24 cellular contexts compared by ENCODE assay signal in genomic region chr17:56934280-56934679, GRCh38. TPM values are rescaled to one million over a fixed set of nuclear protein-coding genes. Genes with fewer than 3 reads are reported as not detected.
DNase-seq lines count a peak whose midpoint lies in the region; ATAC-seq and TF ChIP-seq lines count a peak whose summit lies in the region.
"Had no signal": no experiment of that assay in that cellular context is flagged by ENCODE, and none has a peak within 500 bp of the region (broad histone marks: within the 10 kb centered on the region; RNA-seq: fewer than 3 reads in every experiment).

No MANE protein-coding gene starts in this region.

- ATAC-seq in effector memory CD8-positive, alpha-beta T cell (replicated peaks), result peak; percentile 91
- ATAC-seq in natural killer cell treated with Interleukin-12 subunit alpha and Interleukin-12 subunit beta and Interleukin-15 and Interleukin-18, amount 100 ng/mL, for 72 hours, result peak; percentile 96
- ATAC-seq: A549, GM12878, heart right ventricle, K562, left colon, T-cell had no signal

- TF ChIP-seq CTCF in BE2C (IDR thresholded peaks at IDR 0.05; ENCODE audit: low read depth, low read length), result no peak

- H3K4me3 ChIP-seq in BE2C (ENCODE audit: low read depth, low read length), result no peak overlapping the region
- H3K4me3 ChIP-seq: A549, GM12878, heart right ventricle, K562, SJCRH30 had no signal

- peaks cover 26% of the 10 kb centered on the region for H3K4me1 Mint-ChIP-seq in activated CD4-positive, alpha-beta T cell treated with anti-CD3 and anti-CD28 coated beads, Interleukin-2, amount 10 ng/mL, durations not matched to agents 7 days and 5 days
- peaks cover 21% of the 10 kb centered on the region for H3K4me1 Mint-ChIP-seq in activated CD4-positive, alpha-beta T cell treated with anti-CD3 and anti-CD28 coated beads, Interleukin-2, amount 10 ng/mL, durations not matched to agents 24 days and 14 days
- no peaks in the 10 kb centered on the region for H3K4me1 Mint-ChIP-seq in effector memory CD8-positive, alpha-beta T cell (ENCODE audit: low read depth in 2 of 2)
- peaks cover 18 to 23% of the 10 kb centered on the region in 2 donors for H3K4me1 Mint-ChIP-seq in natural killer cell treated with Interleukin-12 subunit alpha and Interleukin-12 subunit beta and Interleukin-15 and Interleukin-18, amount 100 ng/mL, for 72 hours (ENCODE audit: low read depth in 2 of 2)

- POLR2A ChIA-PET in activated CD4-positive, alpha-beta T cell treated with anti-CD3 and anti-CD28 coated beads, Interleukin-2, amount 10 ng/mL, durations not matched to agents 7 days and 5 days (lab: Charles Lee), result no interaction called here

- H3K4me3 Mint-ChIP-seq in activated CD4-positive, alpha-beta T cell treated with anti-CD3 and anti-CD28 coated beads, Interleukin-2, amount 10 ng/mL, durations not matched to agents 7 days and 5 days, result no peak overlapping the region
- no peak overlapping the region for H3K4me3 Mint-ChIP-seq in activated CD4-positive, alpha-beta T cell treated with anti-CD3 and anti-CD28 coated beads, Interleukin-2, amount 10 ng/mL, durations not matched to agents 24 days and 14 days
- H3K4me3 Mint-ChIP-seq in effector memory CD8-positive, alpha-beta T cell, result no peak overlapping the region
- peak overlapping the region; percentile 37 for H3K4me3 Mint-ChIP-seq in natural killer cell treated with Interleukin-12 subunit alpha and Interleukin-12 subunit beta and Interleukin-15 and Interleukin-18, amount 100 ng/mL, for 72 hours
- H3K4me3 Mint-ChIP-seq: dendritic cell treated with granulocyte-macrophage colony-stimulating factor and Interleukin-4, amounts not matched to agents 40 ng/mL and 50 ng/mL, for 4 days; T-cell had no signal

- no peak overlapping the region for H3K27ac Mint-ChIP-seq in activated CD4-positive, alpha-beta T cell treated with anti-CD3 and anti-CD28 coated beads, Interleukin-2, amount 10 ng/mL, durations not matched to agents 7 days and 5 days
- no peak overlapping the region for H3K27ac Mint-ChIP-seq in activated CD4-positive, alpha-beta T cell treated with anti-CD3 and anti-CD28 coated beads, Interleukin-2, amount 10 ng/mL, durations not matched to agents 24 days and 14 days
- no peak overlapping the region for H3K27ac Mint-ChIP-seq in effector memory CD8-positive, alpha-beta T cell
- H3K27ac Mint-ChIP-seq in natural killer cell treated with Interleukin-12 subunit alpha and Interleukin-12 subunit beta and Interleukin-15 and Interleukin-18, amount 100 ng/mL, for 72 hours, result peak overlapping the region; percentile 73 to 86
- H3K27ac Mint-ChIP-seq: dendritic cell treated with granulocyte-macrophage colony-stimulating factor and Interleukin-4, amounts not matched to agents 40 ng/mL and 50 ng/mL, for 4 days; T-cell had no signal

- peaks cover 50% of the 10 kb centered on the region for H3K36me3 Mint-ChIP-seq in activated CD4-positive, alpha-beta T cell treated with anti-CD3 and anti-CD28 coated beads, Interleukin-2, amount 10 ng/mL, durations not matched to agents 7 days and 5 days (ENCODE audit: low read depth)
- H3K36me3 Mint-ChIP-seq in activated CD4-positive, alpha-beta T cell treated with anti-CD3 and anti-CD28 coated beads, Interleukin-2, amount 10 ng/mL, durations not matched to agents 24 days and 14 days (ENCODE audit: low read depth), result peaks cover 43% of the 10 kb centered on the region
- peaks cover 29% of the 10 kb centered on the region for H3K36me3 Mint-ChIP-seq in effector memory CD8-positive, alpha-beta T cell (ENCODE audit: insufficient read depth)
- H3K36me3 Mint-ChIP-seq in natural killer cell treated with Interleukin-12 subunit alpha and Interleukin-12 subunit beta and Interleukin-15 and Interleukin-18, amount 100 ng/mL, for 72 hours, result peaks cover 18% of the 10 kb centered on the region

- H3K9me3 ChIP-seq in BE2C, result no peaks in the 10 kb centered on the region

- H3K4me1 ChIP-seq in BE2C, result no peaks in the 10 kb centered on the region
- H3K4me1 ChIP-seq: A549 had no signal

- CTCF ChIA-PET in activated CD4-positive, alpha-beta T cell treated with anti-CD3 and anti-CD28 coated beads, Interleukin-2, amount 10 ng/mL, durations not matched to agents 7 days and 5 days (lab: Charles Lee), result no interaction called here

- peak; percentile 7 for DNase-seq in activated CD4-positive, alpha-beta T cell treated with anti-CD3 and anti-CD28 coated beads, Interleukin-2, amount 10 ng/mL, durations not matched to agents 7 days and 5 days
- no peak for DNase-seq in activated CD4-positive, alpha-beta T cell treated with anti-CD3 and anti-CD28 coated beads, Interleukin-2, amount 10 ng/mL, durations not matched to agents 24 days and 14 days
- peak; percentile 44 for DNase-seq in MV-4-11 (lab: John Stamatoyannopoulos, UW)
- DNase-seq in effector memory CD8-positive, alpha-beta T cell, result no peak
- DNase-seq in natural killer cell treated with Interleukin-12 subunit alpha and Interleukin-12 subunit beta and Interleukin-15 and Interleukin-18, amount 100 ng/mL, for 72 hours (ENCODE audit: low spot score), result no peak
- no peak for DNase-seq in BE2C
- no peak for DNase-seq in DMS79 treated with DMSO at 0.1 percent for 48 hours (lab: John Stamatoyannopoulos, UW)
- DNase-seq in stimulated activated naive CD4-positive, alpha-beta T cell treated with Interleukin-2 at 50 U/mL for 16 hours (lab: John Stamatoyannopoulos, UW), result no peak
- DNase-seq: activated naive CD4-positive, alpha-beta T cell; anterior cingulate cortex; DMS79; heart right ventricle; left colon; mesendoderm; NCI-H1694; NCI-H510A treated with DMSO at 0.1 percent for 48 hours; occipital lobe; substantia nigra; T-cell had no signal

- no peaks in the 10 kb centered on the region for H3K27me3 Mint-ChIP-seq in activated CD4-positive, alpha-beta T cell treated with anti-CD3 and anti-CD28 coated beads, Interleukin-2, amount 10 ng/mL, durations not matched to agents 7 days and 5 days
- H3K27me3 Mint-ChIP-seq in activated CD4-positive, alpha-beta T cell treated with anti-CD3 and anti-CD28 coated beads, Interleukin-2, amount 10 ng/mL, durations not matched to agents 24 days and 14 days, result no peaks in the 10 kb centered on the region
- H3K27me3 Mint-ChIP-seq in effector memory CD8-positive, alpha-beta T cell, result no peaks in the 10 kb centered on the region
- H3K27me3 Mint-ChIP-seq in natural killer cell treated with Interleukin-12 subunit alpha and Interleukin-12 subunit beta and Interleukin-15 and Interleukin-18, amount 100 ng/mL, for 72 hours, result no peaks in the 10 kb centered on the region
- H3K27me3 Mint-ChIP-seq: dendritic cell treated with granulocyte-macrophage colony-stimulating factor and Interleukin-4, amounts not matched to agents 40 ng/mL and 50 ng/mL, for 4 days; T-cell had no signal

- H3K9me3 Mint-ChIP-seq in activated CD4-positive, alpha-beta T cell treated with anti-CD3 and anti-CD28 coated beads, Interleukin-2, amount 10 ng/mL, durations not matched to agents 7 days and 5 days, result peaks cover 17% of the 10 kb centered on the region
- peaks cover 4% of the 10 kb centered on the region for H3K9me3 Mint-ChIP-seq in activated CD4-positive, alpha-beta T cell treated with anti-CD3 and anti-CD28 coated beads, Interleukin-2, amount 10 ng/mL, durations not matched to agents 24 days and 14 days
- no peaks in the 10 kb centered on the region for H3K9me3 Mint-ChIP-seq in effector memory CD8-positive, alpha-beta T cell
- no peaks in the 10 kb centered on the region for H3K9me3 Mint-ChIP-seq in natural killer cell treated with Interleukin-12 subunit alpha and Interleukin-12 subunit beta and Interleukin-15 and Interleukin-18, amount 100 ng/mL, for 72 hours
- H3K9me3 Mint-ChIP-seq: dendritic cell treated with granulocyte-macrophage colony-stimulating factor and Interleukin-4, amounts not matched to agents 40 ng/mL and 50 ng/mL, for 4 days had no signal

- H3K27me3 ChIP-seq in BE2C, result no peaks in the 10 kb centered on the region
- H3K27me3 ChIP-seq: heart right ventricle, SJCRH30 had no signal

- intact Hi-C loops in activated CD4-positive, alpha-beta T cell treated with anti-CD3 and anti-CD28 coated beads, Interleukin-2, amount 10 ng/mL, durations not matched to agents 24 days and 14 days (cut with micrococcal nuclease), result no loop called here

- peaks cover 15% of the 10 kb centered on the region for H3K36me3 ChIP-seq in BE2C

RNA-seq across cellular contexts. Expression of gene TRIM25, which starts 20.4 kb away (rescaled TPM):
- 100 to 1,000 TPM; 168 to 193 TPM for total RNA-seq in activated CD4-positive, alpha-beta T cell treated with anti-CD3 and anti-CD28 coated beads, Interleukin-2, amount 10 ng/mL, durations not matched to agents 7 days and 5 days
- total RNA-seq in activated CD4-positive, alpha-beta T cell treated with anti-CD3 and anti-CD28 coated beads, Interleukin-2, amount 10 ng/mL, durations not matched to agents 24 days and 14 days, result 88.8 and 99.8 TPM in 2 replicates
- total RNA-seq in natural killer cell treated with Interleukin-12 subunit alpha and Interleukin-12 subunit beta and Interleukin-15 and Interleukin-18, amount 100 ng/mL, for 72 hours, result 100 to 1,000 TPM in 1 of 2 donors, 10 to 100 TPM in 1; 45.9 to 104 TPM
- 9.6 TPM for polyA plus RNA-seq in BE2C (2012; ENCODE audit: insufficient read depth, insufficient read length, low read depth)

RNA-seq across cellular contexts. Expression of gene COIL, which starts 26.6 kb away (rescaled TPM):
- total RNA-seq in activated CD4-positive, alpha-beta T cell treated with anti-CD3 and anti-CD28 coated beads, Interleukin-2, amount 10 ng/mL, durations not matched to agents 7 days and 5 days, result 10 to 100 TPM; 16.9 to 19.8 TPM
- total RNA-seq in activated CD4-positive, alpha-beta T cell treated with anti-CD3 and anti-CD28 coated beads, Interleukin-2, amount 10 ng/mL, durations not matched to agents 24 days and 14 days, result 23.1 and 23.3 TPM in 2 replicates
- total RNA-seq in natural killer cell treated with Interleukin-12 subunit alpha and Interleukin-12 subunit beta and Interleukin-15 and Interleukin-18, amount 100 ng/mL, for 72 hours, result 10 to 100 TPM; 18.5 to 18.9 TPM
- 32.4 TPM for polyA plus RNA-seq in BE2C (2012; ENCODE audit: insufficient read depth, insufficient read length, low read depth)

RNA-seq across cellular contexts. Expression of gene SCPEP1, which starts 43.7 kb away (rescaled TPM):
- 10 to 100 TPM in 1 of 2 experiments, 1 to 10 TPM in 1; 9.6 to 11.5 TPM for total RNA-seq in activated CD4-positive, alpha-beta T cell treated with anti-CD3 and anti-CD28 coated beads, Interleukin-2, amount 10 ng/mL, durations not matched to agents 7 days and 5 days
- 7.2 and 8.3 TPM in 2 replicates for total RNA-seq in activated CD4-positive, alpha-beta T cell treated with anti-CD3 and anti-CD28 coated beads, Interleukin-2, amount 10 ng/mL, durations not matched to agents 24 days and 14 days
- 10 to 100 TPM; 13.2 to 21.7 TPM for total RNA-seq in natural killer cell treated with Interleukin-12 subunit alpha and Interleukin-12 subunit beta and Interleukin-15 and Interleukin-18, amount 100 ng/mL, for 72 hours
- polyA plus RNA-seq in BE2C (2012; ENCODE audit: insufficient read depth, insufficient read length, low read depth), result 36.9 TPM

Comparison
In these comparisons a context has a peak if more than half of its experiments do, and no peak if none do; other contexts are left out.
1. DNase-seq: peak in activated CD4-positive, alpha-beta T cell treated with anti-CD3 and anti-CD28 coated beads, Interleukin-2, amount 10 ng/mL, durations not matched to agents 7 days and 5 days (single experiment) and MV-4-11 (single experiment); none in activated CD4-positive, alpha-beta T cell treated with anti-CD3 and anti-CD28 coated beads, Interleukin-2, amount 10 ng/mL, durations not matched to agents 24 days and 14 days (single experiment), effector memory CD8-positive, alpha-beta T cell (0 of 3), natural killer cell treated with Interleukin-12 subunit alpha and Interleukin-12 subunit beta and Interleukin-15 and Interleukin-18, amount 100 ng/mL, for 72 hours (single experiment), BE2C (single experiment), DMS79 treated with DMSO at 0.1 percent for 48 hours (single experiment) and stimulated activated naive CD4-positive, alpha-beta T cell treated with Interleukin-2 at 50 U/mL for 16 hours (single experiment).
2. H3K27ac Mint-ChIP-seq: peak in natural killer cell treated with Interleukin-12 subunit alpha and Interleukin-12 subunit beta and Interleukin-15 and Interleukin-18, amount 100 ng/mL, for 72 hours (2 of 2); none in activated CD4-positive, alpha-beta T cell treated with anti-CD3 and anti-CD28 coated beads, Interleukin-2, amount 10 ng/mL, durations not matched to agents 7 days and 5 days (single experiment), activated CD4-positive, alpha-beta T cell treated with anti-CD3 and anti-CD28 coated beads, Interleukin-2, amount 10 ng/mL, durations not matched to agents 24 days and 14 days (single experiment) and effector memory CD8-positive, alpha-beta T cell (0 of 2).